Comparison of ENCODE assay signal across 8 cellular contexts in genomic region chr17:8125196-8125946, GRCh38. TPM values are rescaled to one million over a fixed set of nuclear protein-coding genes. Genes with fewer than 3 reads are reported as not detected.
DNase-seq lines count a peak whose midpoint lies in the region.

No MANE protein-coding gene starts in this region.

- DNase-seq in NCI-H187 (lab: John Stamatoyannopoulos, UW) (peak; percentile 41 to 44), NCI-H187 treated with DMSO at 0.1 percent for 48 hours (lab: John Stamatoyannopoulos, UW) (no peak), NCI-H1930 (lab: John Stamatoyannopoulos, UW) (peak; percentile 57 to 81), cerebellum (ENCODE audit: low spot score) (peak; percentile 85), kidney glomerular epithelial cell (lab: John Stamatoyannopoulos, UW) (peak; percentile 52), SKM-1 (lab: John Stamatoyannopoulos, UW; ENCODE audit: unreplicated experiment) (no peak)
- peak; percentile 82 for DNase-seq in activated CD4-positive, alpha-beta T cell treated with anti-CD3 and anti-CD28 coated beads for 1 hour
- DNase-seq in stimulated activated CD4-positive, alpha-beta T cell treated with anti-CD3 and anti-CD28 coated beads, Interleukin-1b, Interleukin-23, amount 100 ng/mL, for 24 hours (ENCODE audit: low read depth in 4 of 4, low spot score in 1 of 4), result peak; percentile 80 to 98 (median 85)

RNA-seq across cellular contexts. Expression of gene HES7, which starts 1.5 kb away (rescaled TPM):
- total RNA-seq in cerebellum, result 0.73 TPM

RNA-seq across cellular contexts. Expression of gene ALOXE3, which starts 7.1 kb away (rescaled TPM):
- 0.45 TPM for total RNA-seq in cerebellum

RNA-seq across cellular contexts. Expression of gene PER1, which starts 26.8 kb away (rescaled TPM):
- total RNA-seq in cerebellum, result 7.7 TPM

RNA-seq across cellular contexts. Expression of gene VAMP2, which starts 37.4 kb away (rescaled TPM):
- total RNA-seq in cerebellum, result 29.9 TPM

RNA-seq across cellular contexts. Expression of gene ALOX12B, which starts 37.9 kb away (rescaled TPM):
- not detected for total RNA-seq in cerebellum

Comparison
In these comparisons a context has a peak if more than half of its experiments do, and no peak if none do; other contexts are left out.
1. DNase-seq: peak in NCI-H187 (2 of 2), NCI-H1930 (2 of 2), activated CD4-positive, alpha-beta T cell treated with anti-CD3 and anti-CD28 coated beads for 1 hour (single experiment), cerebellum (single experiment), kidney glomerular epithelial cell (single experiment) and stimulated activated CD4-positive, alpha-beta T cell treated with anti-CD3 and anti-CD28 coated beads, Interleukin-1b, Interleukin-23, amount 100 ng/mL, for 24 hours (4 of 4); none in NCI-H187 treated with DMSO at 0.1 percent for 48 hours (single experiment) and SKM-1 (single experiment).